13 cellular contexts compared by ENCODE assay signal in the genomic region with DNA sequence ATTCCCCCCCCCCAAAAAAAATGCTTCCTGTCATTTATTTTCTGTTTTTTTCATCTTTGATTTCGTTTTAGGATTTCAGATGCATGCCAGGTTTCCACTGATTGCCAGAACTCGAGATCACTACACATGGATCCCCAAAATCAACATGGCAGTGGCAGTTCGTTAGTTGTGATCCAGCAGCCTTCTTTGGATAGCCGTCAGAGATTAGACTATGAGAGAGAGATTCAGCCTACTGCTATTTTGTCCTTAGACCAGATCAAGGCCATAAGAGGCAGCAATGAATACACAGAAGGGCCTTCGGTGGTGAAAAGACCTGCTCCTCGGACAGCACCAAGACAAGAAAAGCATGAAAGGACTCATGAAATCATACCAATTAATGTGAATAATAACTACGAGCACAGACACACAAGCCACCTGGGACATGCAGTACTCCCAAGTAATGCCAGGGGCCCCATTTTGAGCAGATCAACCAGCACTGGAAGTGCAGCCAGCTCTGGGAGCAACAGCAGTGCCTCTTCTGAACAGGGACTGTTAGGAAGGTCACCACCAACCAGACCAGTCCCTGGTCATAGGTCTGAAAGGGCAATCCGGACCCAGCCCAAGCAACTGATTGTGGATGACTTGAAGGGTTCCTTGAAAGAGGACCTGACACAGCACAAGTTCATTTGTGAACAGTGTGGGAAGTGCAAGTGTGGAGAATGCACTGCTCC. TPM values are rescaled to one million over a fixed set of nuclear protein-coding genes. Genes with fewer than 3 reads are reported as not detected.
DNase-seq lines count a peak whose midpoint lies in the region; ATAC-seq, FAIRE-seq and TF ChIP-seq lines count a peak whose summit lies in the region.
"Had no signal": no experiment of that assay in that cellular context is flagged by ENCODE, and none has a peak within 500 bp of the region (broad histone marks: within the 10 kb centered on the region; RNA-seq: fewer than 3 reads in every experiment).

No MANE protein-coding gene starts in this region.

- H3K9me3 ChIP-seq in Peyer's patch = no peaks in the 10 kb centered on the region
- H3K9me3 ChIP-seq in esophagus squamous epithelium = no peaks in the 10 kb centered on the region
- H3K9me3 ChIP-seq in ovary = no peaks in the 10 kb centered on the region

- no peak overlapping the region for H2AFZ ChIP-seq in ACC112 (ENCODE audit: low read length, unreplicated experiment)

- TF ChIP-seq CTCF in Peyer's patch (IDR thresholded peaks at IDR 0.05) (no peak), esophagus squamous epithelium (IDR thresholded peaks at IDR 0.05) (no peak), ovary (IDR thresholded peaks at IDR 0.05) (no peak)

- peaks cover 7% of the 10 kb centered on the region for H3K4me1 ChIP-seq in ACC112 (ENCODE audit: control insufficient read depth, insufficient read depth, low read length, unreplicated experiment)
- peaks cover 0 to 4% (median 0%) of the 10 kb centered on the region in 4 donors for H3K4me1 ChIP-seq in Peyer's patch
- peaks cover 0 to 64% (median 0%) of the 10 kb centered on the region in 3 donors for H3K4me1 ChIP-seq in esophagus squamous epithelium
- no peaks in the 10 kb centered on the region for H3K4me1 ChIP-seq in ovary (ENCODE audit: insufficient read depth)

- ATAC-seq in GM18498 (IDR thresholded peaks at IDR 0.05; ENCODE audit: unreplicated experiment) = no peak
- ATAC-seq: natural killer cell treated with Interleukin-12 subunit alpha and Interleukin-12 subunit beta and Interleukin-15 and Interleukin-18, amount 100 ng/mL, for 72 hours had no signal

- peak overlapping the region; percentile 84; the same call in 1 of the 2 replicates for H3K4me3 ChIP-seq in ACC112 (ENCODE audit: low read depth, low read length)
- peak overlapping the region in 2 of 4 donors; percentile 3 to 84 for H3K4me3 ChIP-seq in Peyer's patch
- peak overlapping the region; percentile 0 to 90 (median 84) for H3K4me3 ChIP-seq in esophagus squamous epithelium
- peak overlapping the region; percentile 62 for H3K4me3 ChIP-seq in ovary

- 61 to 66% methylated on average over 7 to 8 of the region's 8 CpGs for WGBS in esophagus squamous epithelium, 2 donors
- 67 to 88% (median 86%) methylated on average over 8 of the region's 8 CpGs for WGBS in ovary, 3 donors

- DNase-seq in Peyer's patch (no peak), esophagus squamous epithelium (lab: John Stamatoyannopoulos, UW) (no peak), ovary (no peak), GM12891 (ENCODE audit: insufficient read length, low spot score) (no peak), HT-29 (ENCODE audit: low spot score) (no peak), RPMI8226 (no peak)
- DNase-seq: CD4-positive, CD25-positive, alpha-beta regulatory T cell; hippocampal formation; NCI-H1092; stimulated activated CD4-positive, alpha-beta T cell treated with anti-CD3 and anti-CD28 coated beads, Interleukin-4, amount 100 ng/mL, for 1 hour had no signal

- peaks cover 31% of the 10 kb centered on the region for H3K36me3 ChIP-seq in ACC112 (ENCODE audit: insufficient read depth, low read length)
- H3K36me3 ChIP-seq in Peyer's patch = peaks cover 0 to 24% (median 0%) of the 10 kb centered on the region in 3 donors
- peaks cover 0 to 32% (median 4%) of the 10 kb centered on the region in 3 donors for H3K36me3 ChIP-seq in esophagus squamous epithelium
- H3K36me3 ChIP-seq in ovary = no peaks in the 10 kb centered on the region

- H3K79me2 ChIP-seq in ACC112 (ENCODE audit: control insufficient read depth, insufficient read depth, low read length, unreplicated experiment) = peaks cover 25% of the 10 kb centered on the region

- intact Hi-C loops in esophagus squamous epithelium (cut with DNase I) (no loop called here), ovary (cut with DNase I) (no loop called here)

- no peak for TF ChIP-seq POLR2A in Peyer's patch (IDR thresholded peaks at IDR 0.05)
- TF ChIP-seq POLR2A in esophagus squamous epithelium (IDR thresholded peaks at IDR 0.05) = no peak
- TF ChIP-seq POLR2A in ovary (IDR thresholded peaks at IDR 0.05) = no peak
- TF ChIP-seq POLR2A in GM12891 (IDR thresholded peaks at IDR 0.05; ENCODE audit: low read depth, low read length) = no peak

- FAIRE-seq in GM12891 (lab: Jason Lieb, UNC) = no peak

- no peaks in the 10 kb centered on the region for H3K27me3 ChIP-seq in ACC112 (ENCODE audit: insufficient read depth, low read length)
- no peaks in the 10 kb centered on the region for H3K27me3 ChIP-seq in Peyer's patch
- peaks cover 0 to 7% (median 0%) of the 10 kb centered on the region in 4 donors for H3K27me3 ChIP-seq in esophagus squamous epithelium
- no peaks in the 10 kb centered on the region for H3K27me3 ChIP-seq in ovary

- no peak for TF ChIP-seq EP300 in ovary (IDR thresholded peaks at IDR 0.05)

- H3K27ac ChIP-seq in ACC112 (ENCODE audit: low read depth, low read length) = no peak overlapping the region
- peak overlapping the region in 3 of 4 donors; percentile 46 to 93 (median 75) for H3K27ac ChIP-seq in Peyer's patch
- H3K27ac ChIP-seq in esophagus squamous epithelium = peak overlapping the region in 3 of 4 donors; percentile 93 to 98 (median 97)
- no peak overlapping the region for H3K27ac ChIP-seq in ovary

TF ChIP-seq in GM12891, 5 proteins besides CTCF, POLR2A, EP300 and RAD21:
- TF ChIP-seq POU2F2 (IDR thresholded peaks at IDR 0.05; ENCODE audit: low read depth, low read length) (no peak), PAX5 (IDR thresholded peaks at IDR 0.05; ENCODE audit: insufficient read depth, low read length, severe bottlenecking) (no peak), SPI1 (IDR thresholded peaks at IDR 0.05; ENCODE audit: low read depth, low read length) (no peak), TAF1 (IDR thresholded peaks at IDR 0.05; ENCODE audit: low read depth, low read length) (no peak), POLR2AphosphoS5 (IDR thresholded peaks at IDR 0.05; ENCODE audit: low read depth, low read length) (no peak)
TF ChIP-seq in GM12891: peak in this region for 0.

RNA-seq across cellular contexts. Expression of a gene that starts 5.0 kb away (rescaled TPM):
- total RNA-seq in Peyer's patch (10 to 100 TPM; 10.7 to 43.7 (median 39.8) TPM), esophagus squamous epithelium (10 to 100 TPM; 14.2 to 60.3 (median 23.2) TPM), ovary (100 to 1,000 TPM in 2 of 7 donors, 10 to 100 TPM in 5; 22.5 to 124 (median 43.5) TPM)
- polyA plus RNA-seq in ovary = 10 to 100 TPM; 31.4 to 45.8 TPM
- polyA plus RNA-seq in GM12891 (2012; ENCODE audit: low read depth, missing spikeins) = 0.28 TPM
- total RNA-seq in HT-29 (2014; rRNA removed; shearing (Covaris generic)) = 18.9 and 22.4 TPM in 2 replicates

Comparison
In these comparisons a context has a peak if more than half of its experiments do, and no peak if none do; other contexts are left out.
1. H3K27ac ChIP-seq: peak in Peyer's patch (3 of 4) and esophagus squamous epithelium (3 of 4); none in ACC112 (single experiment) and ovary (0 of 2).